Comparison of ENCODE assay signal across 11 cellular contexts in the genomic region with DNA sequence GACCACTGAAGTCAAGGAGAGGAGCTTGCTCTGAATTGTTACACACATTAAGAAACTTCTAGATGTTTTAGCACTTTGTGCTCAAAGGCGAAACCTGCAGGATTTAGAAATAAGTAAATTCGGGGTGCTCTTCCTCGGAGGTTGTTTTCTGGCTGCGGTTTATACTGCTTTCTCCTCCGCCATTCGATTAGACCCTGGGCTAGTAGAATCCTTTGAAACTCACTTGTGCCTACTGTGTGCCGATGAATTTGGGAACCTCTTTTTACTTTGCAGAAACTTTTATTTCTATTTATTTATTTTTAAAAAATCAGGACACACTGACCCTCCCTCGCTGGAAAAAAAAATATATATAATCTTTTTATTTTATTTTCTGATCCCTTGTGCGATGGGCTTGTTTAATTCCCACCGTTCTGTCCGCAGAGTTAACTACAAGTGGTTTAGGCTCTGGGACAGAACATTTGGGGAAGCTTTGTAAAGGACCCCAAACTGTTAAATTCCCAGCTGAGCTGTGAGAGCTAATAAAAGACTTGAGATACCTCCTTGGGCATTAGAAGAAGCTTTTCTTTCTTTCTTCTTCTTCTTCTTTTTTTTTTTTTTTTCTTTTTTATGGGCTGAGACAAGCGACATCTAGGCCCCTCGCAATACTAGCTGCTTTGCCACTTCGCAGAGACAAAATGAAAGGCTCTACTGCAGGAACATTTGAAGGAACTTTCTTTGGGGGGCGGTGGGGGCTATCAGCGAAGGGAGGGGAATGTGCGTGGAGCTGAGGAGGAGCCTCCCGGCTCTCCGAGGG. TPM values are rescaled to one million over a fixed set of nuclear protein-coding genes. Genes with fewer than 3 reads are reported as not detected.
DNase-seq lines count a peak whose midpoint lies in the region; ATAC-seq, FAIRE-seq and TF ChIP-seq lines count a peak whose summit lies in the region.
"Had no signal": no experiment of that assay in that cellular context is flagged by ENCODE, and none has a peak within 500 bp of the region (broad histone marks: within the 10 kb centered on the region; RNA-seq: fewer than 3 reads in every experiment).

No MANE protein-coding gene starts in this region.

- peaks cover 92% of the 10 kb centered on the region for H3K4me1 ChIP-seq in GM23338 (ENCODE audit: insufficient read depth)
- H3K4me1 ChIP-seq in kidney (ENCODE audit: control insufficient read depth in 1 of 2, insufficient read depth in 1 of 2, low read depth in 1 of 2, low read length in 2 of 2), result peaks cover 0 to 2% of the 10 kb centered on the region in 2 donors
- H3K4me1 ChIP-seq in skeletal muscle satellite cell (ENCODE audit: control insufficient read depth, insufficient read depth, low read length), result peaks cover 5% of the 10 kb centered on the region

- H3K4me3 Mint-ChIP-seq in GM23338, result peak overlapping the region; percentile 76
- no peak overlapping the region for H3K4me3 Mint-ChIP-seq in T-helper 2 cell treated with Interferon-gamma antibody and Interleukin-4, amounts not matched to agents 5 μg/mL and 100 μg/mL, for 36 hours
- H3K4me3 Mint-ChIP-seq: T-helper 1 cell treated with Interleukin-12 subunit alpha and Interleukin-12 subunit beta and Interleukin-4 antibody, amounts not matched to agents 30 μg/mL and 1 μg/mL, for 36 hours had no signal

- H2AFZ ChIP-seq in GM23338, result no peak overlapping the region; the same call in 1 of the 2 replicates

- peak overlapping the region; percentile 87 for H3K4me2 ChIP-seq in GM23338
- peak overlapping the region; percentile 96 for H3K4me2 ChIP-seq in skeletal muscle satellite cell (ENCODE audit: low read length)

- H3K36me3 Mint-ChIP-seq in GM23338 (ENCODE audit: low read depth), result no peaks in the 10 kb centered on the region
- peaks cover 1% of the 10 kb centered on the region for H3K36me3 Mint-ChIP-seq in T-helper 2 cell treated with Interferon-gamma antibody and Interleukin-4, amounts not matched to agents 5 μg/mL and 100 μg/mL, for 36 hours (ENCODE audit: low read depth)

- H3K9me3 ChIP-seq in kidney (ENCODE audit: control insufficient read depth in 1 of 2, low read length in 2 of 2), result no peaks in the 10 kb centered on the region
- H3K9me3 ChIP-seq in skeletal muscle satellite cell (replicated peaks; ENCODE audit: low read length), result no peaks in the 10 kb centered on the region

- peaks cover 21% of the 10 kb centered on the region; the same call in 1 of the 2 replicates for H4K20me1 ChIP-seq in GM23338 (replicated peaks; ENCODE audit: insufficient read depth)

- H3K27ac ChIP-seq in GM23338 (ENCODE audit: low read depth), result no peak overlapping the region
- H3K27ac ChIP-seq in kidney (ENCODE audit: low read depth in 2 of 2, low read length in 2 of 2), result peak overlapping the region; percentile 35 to 81

- H3K27me3 ChIP-seq in GM23338 (ENCODE audit: insufficient read depth) (peaks cover 100% of the 10 kb centered on the region), skeletal muscle satellite cell (ENCODE audit: control insufficient read depth, insufficient read depth, low read length) (no peaks in the 10 kb centered on the region)

- intact Hi-C loops in kidney (cut with DNase I), result no loop called here

- peaks cover 98% of the 10 kb centered on the region for H3K27me3 Mint-ChIP-seq in GM23338 (ENCODE audit: insufficient read depth, low read depth, poor library complexity)
- peaks cover 87% of the 10 kb centered on the region for H3K27me3 Mint-ChIP-seq in T-helper 2 cell treated with Interferon-gamma antibody and Interleukin-4, amounts not matched to agents 5 μg/mL and 100 μg/mL, for 36 hours (ENCODE audit: low read depth)

- FAIRE-seq in kidney (lab: Jason Lieb, UNC), result no peak
- FAIRE-seq: keratinocyte had no signal

- in situ Hi-C loops in astrocyte of the spinal cord (cut with HindIII; ENCODE audit: low sequenced_read_pairs), result loop anchor here (25.0 kb wide), 1 partner anchor 124 kb away; no protein-coding TSS in a partner anchor

- H3K4me3 ChIP-seq in GM23338, result peak overlapping the region; percentile 63
- H3K4me3 ChIP-seq in astrocyte of the spinal cord (ENCODE audit: low read depth, low read length), result peak overlapping the region; percentile 62
- peak overlapping the region; percentile 93 to 97 for H3K4me3 ChIP-seq in kidney (ENCODE audit: low read length in 2 of 2)
- H3K4me3 ChIP-seq in skeletal muscle satellite cell (ENCODE audit: low read length), result peak overlapping the region; percentile 79

- H3K9ac ChIP-seq in kidney (ENCODE audit: low read length in 2 of 2), result peak overlapping the region; percentile 55 to 59
- H3K9ac ChIP-seq in skeletal muscle satellite cell (ENCODE audit: low read depth, low read length), result peak overlapping the region; percentile 94

- DNase-seq in GM23338 (ENCODE audit: low spot score) (no peak), astrocyte of the spinal cord (ENCODE audit: low read depth, low spot score) (peak; percentile 66), kidney (no peak), HUDEP-2 (lab: John Stamatoyannopoulos, UW; ENCODE audit: unreplicated experiment in 76 of 76) (no peak)
- DNase-seq in activated naive CD4-positive, alpha-beta T cell treated with anti-CD3 and anti-CD28 coated beads, Interleukin-2, amount 50 U/mL, for 16 hours, result no peak
- no peak for DNase-seq in T-helper 2 cell treated with Interferon-gamma antibody and Interleukin-4, amounts not matched to agents 5 μg/mL and 100 μg/mL, for 36 hours (ENCODE audit: low spot score)
- DNase-seq: NCI-H1436 treated with DMSO at 0.1 percent for 48 hours had no signal

- H3K4me1 Mint-ChIP-seq in GM23338, result peaks cover 69% of the 10 kb centered on the region
- H3K4me1 Mint-ChIP-seq in T-helper 2 cell treated with Interferon-gamma antibody and Interleukin-4, amounts not matched to agents 5 μg/mL and 100 μg/mL, for 36 hours (ENCODE audit: low read depth), result peaks cover 17% of the 10 kb centered on the region

- H3K9me2 ChIP-seq in GM23338 (ENCODE audit: insufficient read depth), result no peaks in the 10 kb centered on the region

- H3K9me3 Mint-ChIP-seq in GM23338, result no peaks in the 10 kb centered on the region; the same call in 1 of the 3 replicates
- no peaks in the 10 kb centered on the region for H3K9me3 Mint-ChIP-seq in T-helper 2 cell treated with Interferon-gamma antibody and Interleukin-4, amounts not matched to agents 5 μg/mL and 100 μg/mL, for 36 hours
- H3K9me3 Mint-ChIP-seq: T-helper 1 cell treated with Interleukin-12 subunit alpha and Interleukin-12 subunit beta and Interleukin-4 antibody, amounts not matched to agents 30 μg/mL and 1 μg/mL, for 36 hours had no signal

- ATAC-seq in GM23338 (no peak), HG02973 (IDR thresholded peaks at IDR 0.05; ENCODE audit: unreplicated experiment) (no peak)

- H3K36me3 ChIP-seq in GM23338 (ENCODE audit: insufficient read depth) (no peaks in the 10 kb centered on the region), kidney (ENCODE audit: control insufficient read depth in 1 of 2, insufficient read depth in 2 of 2, low read length in 2 of 2) (no peaks in the 10 kb centered on the region), skeletal muscle satellite cell (ENCODE audit: insufficient read depth, low read length) (peaks cover 10% of the 10 kb centered on the region)

- peaks cover 26% of the 10 kb centered on the region for H3F3A ChIP-seq in GM23338 (replicated peaks; ENCODE audit: low read depth)

- H3K27ac Mint-ChIP-seq in GM23338, result no peak overlapping the region
- H3K27ac Mint-ChIP-seq in T-helper 2 cell treated with Interferon-gamma antibody and Interleukin-4, amounts not matched to agents 5 μg/mL and 100 μg/mL, for 36 hours, result no peak overlapping the region
- H3K27ac Mint-ChIP-seq: T-helper 1 cell treated with Interleukin-12 subunit alpha and Interleukin-12 subunit beta and Interleukin-4 antibody, amounts not matched to agents 30 μg/mL and 1 μg/mL, for 36 hours had no signal

- no peaks in the 10 kb centered on the region for H3K79me2 ChIP-seq in GM23338 (replicated peaks; ENCODE audit: insufficient read depth)

- TF ChIP-seq CTCF in GM23338 (conservative IDR thresholded peaks at IDR 0.05; ENCODE audit: low read depth in 2 of 2) (no peak), astrocyte of the spinal cord (IDR thresholded peaks at IDR 0.05; ENCODE audit: low read depth, low read length) (no peak), kidney (IDR thresholded peaks at IDR 0.05; ENCODE audit: borderline replicate concordance, extremely low read depth, insufficient read depth) (no peak)

TF ChIP-seq in GM23338, 12 proteins besides CTCF, POLR2A, EP300 and RAD21 (continues in another document):
- peak; percentile 65 for TF ChIP-seq EZH2 (IDR thresholded peaks at IDR 0.05; ENCODE audit: low read depth, unreplicated experiment)

RNA-seq across cellular contexts. Expression of gene MEIS1, which starts 3.8 kb away (rescaled TPM):
- total RNA-seq in GM23338 (2014; rRNA removed; shearing (Covaris generic)), result 0.28 TPM in 1 of 2 replicates, not detected in the other
- polyA plus RNA-seq in GM23338 (2016; fragmentation: Nextera tagmentation; extraction: Ambion mirVana) (0.16 TPM in 1 of 2 replicates, not detected in the other), kidney (ENCODE audit: insufficient read depth, low read depth, low replicate concordance) (7.3 TPM)
- 36.7 TPM for total RNA-seq in kidney
- total RNA-seq in skeletal muscle satellite cell (2012; rRNA removed), result 9.9 and 17.7 TPM in 2 replicates

Comparison
In these comparisons a context has a peak if more than half of its experiments do, and no peak if none do; other contexts are left out.
1. RNA of gene MEIS1, which starts 3.8 kb away (total RNA-seq): 36.7 TPM in kidney (single experiment); 0.28 TPM in GM23338; every median in the first group is over 10 times any median in the second.
2. Peak in every context shown above with its lines, with median percentiles within 50 percentile points of each other: H3K4me3 ChIP-seq.